In genomic region chr11:78210000-78210608, GRCh38 we compare ENCODE assay signal across 18 cellular contexts.
"Had no signal": no experiment of that assay in that cellular context is flagged by ENCODE, and none has a peak within 500 bp of the region (broad histone marks: within the 10 kb centered on the region; RNA-seq: fewer than 3 reads in every experiment).

No MANE protein-coding gene starts in this region.

- H3K4me3 ChIP-seq: ascending aorta, right atrium auricular region, stomach, thoracic aorta had no signal

- H3K27ac Mint-ChIP-seq: activated CD4-positive, alpha-beta T cell treated with anti-CD3 and anti-CD28 coated beads, Interleukin-2, amount 10 ng/mL, durations not matched to agents 24 days and 14 days; activated CD8-positive, alpha-beta T cell treated with anti-CD3 and anti-CD28 coated beads, Interleukin-2, amount 10 ng/mL, durations not matched to agents 7 days and 5 days; activated naive CD4-positive, alpha-beta T cell treated with anti-CD3 and anti-CD28 coated beads for 36 hours; naive thymus-derived CD4-positive, alpha-beta T cell had no signal

- H3K27me3 Mint-ChIP-seq: activated CD4-positive, alpha-beta T cell treated with anti-CD3 and anti-CD28 coated beads, Interleukin-2, amount 10 ng/mL, durations not matched to agents 24 days and 14 days; naive thymus-derived CD4-positive, alpha-beta T cell had no signal

- H3K4me1 ChIP-seq: ascending aorta, stomach had no signal

- H3K9me3 Mint-ChIP-seq: activated CD4-positive, alpha-beta T cell treated with anti-CD3 and anti-CD28 coated beads, Interleukin-2, amount 10 ng/mL, durations not matched to agents 24 days and 14 days; activated naive CD4-positive, alpha-beta T cell treated with anti-CD3 and anti-CD28 coated beads for 36 hours; naive thymus-derived CD4-positive, alpha-beta T cell had no signal

- H3K27me3 ChIP-seq: ascending aorta, right atrium auricular region, stomach had no signal

- H3K9me3 ChIP-seq: ascending aorta, right atrium auricular region, stomach, thoracic aorta had no signal

- DNase-seq: activated CD4-positive, alpha-beta T cell treated with anti-CD3 and anti-CD28 coated beads, Interleukin-2, amount 10 ng/mL, durations not matched to agents 24 days and 14 days; activated CD4-positive, CD25-positive, alpha-beta regulatory T cell; activated CD8-positive, alpha-beta memory T cell treated with anti-CD3 and anti-CD28 coated beads, Interleukin-2, amount 50 U/mL, for 4 hours; activated CD8-positive, alpha-beta T cell treated with anti-CD3 and anti-CD28 coated beads, Interleukin-2, amount 10 ng/mL, durations not matched to agents 7 days and 5 days; activated naive CD4-positive, alpha-beta T cell treated with anti-CD3 and anti-CD28 coated beads for 36 hours; dermis blood vessel endothelial cell; left cardiac atrium; mammary epithelial cell; naive thymus-derived CD4-positive, alpha-beta T cell; nucleus accumbens; small intestine; stimulated activated CD4-positive, alpha-beta T cell treated with anti-CD3 and anti-CD28 coated beads, Interleukin-4, amount 100 ng/mL, for 4 hours; stimulated activated CD8-positive, alpha-beta memory T cell treated with anti-CD3 and anti-CD28 coated beads, Interleukin-4, amount 100 ng/mL, for 48 hours; stomach had no signal

- H3K4me3 Mint-ChIP-seq: activated CD4-positive, alpha-beta T cell treated with anti-CD3 and anti-CD28 coated beads, Interleukin-2, amount 10 ng/mL, durations not matched to agents 24 days and 14 days; activated CD8-positive, alpha-beta T cell treated with anti-CD3 and anti-CD28 coated beads, Interleukin-2, amount 10 ng/mL, durations not matched to agents 7 days and 5 days; activated naive CD4-positive, alpha-beta T cell treated with anti-CD3 and anti-CD28 coated beads for 36 hours; naive thymus-derived CD4-positive, alpha-beta T cell had no signal

- FAIRE-seq: bronchial epithelial cell, small intestine had no signal

- H3K27ac ChIP-seq: right atrium auricular region, stomach, thoracic aorta had no signal

- ATAC-seq: activated CD8-positive, alpha-beta T cell treated with anti-CD3 and anti-CD28 coated beads, Interleukin-2, amount 10 ng/mL, durations not matched to agents 7 days and 5 days; left cardiac atrium; naive thymus-derived CD4-positive, alpha-beta T cell had no signal
